ENCODE assay signal across 8 cellular contexts in the genomic region with DNA sequence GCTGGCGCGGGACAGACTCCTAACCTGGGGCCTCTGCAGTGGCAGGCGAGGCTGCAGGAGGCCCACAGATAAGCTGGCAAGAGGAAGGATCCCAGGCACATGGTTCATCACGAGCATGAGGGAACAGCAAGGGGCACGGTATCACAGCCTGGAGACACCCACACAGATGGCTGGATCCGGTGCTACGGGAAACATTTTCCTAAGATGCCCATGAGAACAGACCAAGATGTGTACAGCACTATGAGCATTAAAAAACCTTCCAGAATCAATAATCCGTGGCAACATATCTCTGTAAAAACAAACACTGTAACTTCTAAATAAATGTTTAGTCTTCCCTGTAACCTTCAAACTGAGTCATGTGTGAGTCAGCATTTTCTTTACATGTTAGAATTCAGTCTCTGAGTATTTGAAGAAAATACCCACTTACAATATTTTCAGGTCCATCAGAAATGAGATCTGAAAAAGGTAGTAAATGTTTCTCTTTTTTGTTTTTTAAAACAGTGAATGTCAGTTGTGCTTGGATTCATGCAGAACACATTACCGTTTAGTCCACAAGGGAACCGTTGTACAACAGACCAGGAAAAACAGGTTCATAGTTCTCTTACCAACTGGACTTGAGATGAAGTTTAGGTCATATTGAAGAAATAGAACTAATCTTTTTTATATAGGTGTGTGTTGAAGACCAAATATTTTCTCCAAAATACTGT.
DNase-seq lines count a peak whose midpoint lies in the region; ATAC-seq, FAIRE-seq and TF ChIP-seq lines count a peak whose summit lies in the region.

No MANE protein-coding gene starts in this region.

- FAIRE-seq in HTR-8/SVneo (lab: Jason Lieb, UNC): no peak

- no peak for ATAC-seq in GM19455 (IDR thresholded peaks at IDR 0.05; ENCODE audit: unreplicated experiment)
- ATAC-seq in GM18517 (IDR thresholded peaks at IDR 0.05; ENCODE audit: unreplicated experiment): no peak
- no peak for ATAC-seq in GM19395 (IDR thresholded peaks at IDR 0.05; ENCODE audit: unreplicated experiment)

- H3K27ac ChIP-seq in SJSA1: peak overlapping the region; percentile 9

- peaks cover 3% of the 10 kb centered on the region; the same call in 1 of the 2 replicates for H3K27me3 ChIP-seq in SJSA1 (replicated peaks)

- no peak for TF ChIP-seq CTCF in fibroblast of pulmonary artery (IDR thresholded peaks at IDR 0.05; ENCODE audit: low read length, missing control alignments)

- H3K4me3 ChIP-seq in SJSA1 (no peak overlapping the region), fibroblast of pulmonary artery (replicated peaks; ENCODE audit: low read depth, low read length) (no peak overlapping the region), skeletal muscle cell (ENCODE audit: low read depth, low read length) (no peak overlapping the region)

- peak; percentile 45 for DNase-seq in GM04504 (ENCODE audit: low read depth)
- peak in 1 of 2 experiments; percentile 78 for DNase-seq in SJSA1 (ENCODE audit: low read depth in 1 of 2, low spot score in 2 of 2)
- peak; percentile 68 for DNase-seq in fibroblast of pulmonary artery (ENCODE audit: low read depth)
- peak; percentile 43 for DNase-seq in skeletal muscle cell (ENCODE audit: low read depth)
- no peak for DNase-seq in HTR-8/SVneo (ENCODE audit: insufficient read length, low spot score)

- H3K9me3 ChIP-seq in SJSA1 (replicated peaks): no peaks in the 10 kb centered on the region

- H3K4me1 ChIP-seq in SJSA1 (replicated peaks): peaks cover 15% of the 10 kb centered on the region

- no peaks in the 10 kb centered on the region for H3K36me3 ChIP-seq in SJSA1
